Comparison of ENCODE assay signal across 16 cellular contexts in genomic region chr12:41106315-41106714, GRCh38.
"Had no signal": no experiment of that assay in that cellular context is flagged by ENCODE, and none has a peak within 500 bp of the region (broad histone marks: within the 10 kb centered on the region; RNA-seq: fewer than 3 reads in every experiment).

No MANE protein-coding gene starts in this region.

- H3K36me3 Mint-ChIP-seq: mesothelial cell of epicardium had no signal

- DNase-seq: dermis blood vessel endothelial cell; dorsolateral prefrontal cortex; effector CD4-positive, alpha-beta T cell; effector memory CD4-positive, alpha-beta T cell; foreskin keratinocyte; heart right ventricle; hippocampal formation; left cardiac atrium; left lung; left ventricle myocardium superior; lower lobe of right lung; mesenchymal stem cell had no signal

- H3K36me3 ChIP-seq: esophagus muscularis mucosa, gastroesophageal sphincter, heart right ventricle, left lung, lower lobe of right lung had no signal

- H3K27ac Mint-ChIP-seq: mesothelial cell of epicardium had no signal

- ATAC-seq: foreskin keratinocyte, gastroesophageal sphincter, heart right ventricle, left cardiac atrium, left lung, left ventricle myocardium superior, lower lobe of right lung had no signal

- H3K4me3 ChIP-seq: coronary artery, dorsolateral prefrontal cortex, esophagus muscularis mucosa, gastroesophageal sphincter, heart right ventricle, left lung, lower lobe of right lung had no signal

- H3K9me3 ChIP-seq: esophagus muscularis mucosa, gastroesophageal sphincter, heart right ventricle, left lung, lower lobe of right lung had no signal

- H3K27me3 ChIP-seq: dorsolateral prefrontal cortex, esophagus muscularis mucosa, foreskin keratinocyte, gastroesophageal sphincter, heart right ventricle, left lung had no signal

- H3K4me1 ChIP-seq: foreskin keratinocyte, heart right ventricle, left lung, lower lobe of right lung had no signal

- H3K4me3 Mint-ChIP-seq: mesothelial cell of epicardium had no signal

- H3K27ac ChIP-seq: coronary artery, dorsolateral prefrontal cortex, esophagus muscularis mucosa, foreskin keratinocyte, gastroesophageal sphincter, heart right ventricle, left lung, lower lobe of right lung had no signal
